ENCODE assay signal across 33 cellular contexts in genomic region chr6:110459137-110459536, GRCh38. TPM values are rescaled to one million over a fixed set of nuclear protein-coding genes. Genes with fewer than 3 reads are reported as not detected.
"Had no signal": no experiment of that assay in that cellular context is flagged by ENCODE, and none has a peak within 500 bp of the region (broad histone marks: within the 10 kb centered on the region; RNA-seq: fewer than 3 reads in every experiment).

No MANE protein-coding gene starts in this region.

- FAIRE-seq: endometrium, endothelial cell of umbilical vein, frontal cortex had no signal

- H3K4me1 ChIP-seq: colonic mucosa, esophagus muscularis mucosa, esophagus squamous epithelium, foreskin keratinocyte, gastrocnemius medialis, gastroesophageal sphincter, heart left ventricle, heart right ventricle had no signal

- ATAC-seq: effector memory CD8-positive, alpha-beta T cell; esophagus mucosa; foreskin keratinocyte; gastrocnemius medialis; gastroesophageal sphincter; heart left ventricle; heart right ventricle had no signal

- H3K4me3 ChIP-seq: colonic mucosa, coronary artery, dorsolateral prefrontal cortex, esophagus muscularis mucosa, esophagus squamous epithelium, gastrocnemius medialis, gastroesophageal sphincter, heart left ventricle, heart right ventricle had no signal

- H3K27ac ChIP-seq: colonic mucosa, coronary artery, dorsolateral prefrontal cortex, epithelial cell of prostate, esophagus muscularis mucosa, esophagus squamous epithelium, foreskin keratinocyte, gastrocnemius medialis, gastroesophageal sphincter, heart left ventricle, heart right ventricle had no signal

- H3K9me3 ChIP-seq: colonic mucosa had no signal

- H3K36me3 ChIP-seq: colonic mucosa, esophagus muscularis mucosa, esophagus squamous epithelium, gastrocnemius medialis, gastroesophageal sphincter, heart left ventricle, heart right ventricle had no signal

- DNase-seq: colonic mucosa; cortex of kidney; dermis blood vessel endothelial cell; dorsolateral prefrontal cortex; effector CD4-positive, alpha-beta T cell; effector CD8-positive, alpha-beta T cell; effector memory CD4-positive, alpha-beta T cell; effector memory CD8-positive, alpha-beta T cell; endodermal cell; erythroblast; esophagus squamous epithelium; foreskin fibroblast; foreskin keratinocyte; foreskin melanocyte; gastrocnemius medialis; glutamatergic neuron; head of caudate nucleus; heart left ventricle; heart right ventricle had no signal

- H3K27me3 ChIP-seq: colonic mucosa, dorsolateral prefrontal cortex, esophagus muscularis mucosa, foreskin keratinocyte, gastrocnemius medialis, gastroesophageal sphincter, heart left ventricle, heart right ventricle had no signal

RNA-seq across cellular contexts. Expression of gene SLC22A16, which starts 17.3 kb away (rescaled TPM):
- total RNA-seq: dermis blood vessel endothelial cell, dermis microvascular lymphatic vessel endothelial cell, endodermal cell, endothelial cell of umbilical vein, epithelial cell of proximal tubule, esophagus mucosa, fibroblast of lung, fibroblast of villous mesenchyme, foreskin keratinocyte, frontal cortex, gastrocnemius medialis, glomerular endothelial cell had no signal
- polyA plus RNA-seq: endothelial cell of umbilical vein, esophagus, fibroblast of lung had no signal

RNA-seq across cellular contexts. Expression of gene DDO, which starts 43.8 kb away (rescaled TPM):
- total RNA-seq: endodermal cell, endothelial cell of umbilical vein, epithelial cell of proximal tubule, foreskin keratinocyte had no signal
- polyA plus RNA-seq: endothelial cell of umbilical vein, foreskin keratinocyte had no signal
